1 cellular context compared by ENCODE assay signal in the genomic region with DNA sequence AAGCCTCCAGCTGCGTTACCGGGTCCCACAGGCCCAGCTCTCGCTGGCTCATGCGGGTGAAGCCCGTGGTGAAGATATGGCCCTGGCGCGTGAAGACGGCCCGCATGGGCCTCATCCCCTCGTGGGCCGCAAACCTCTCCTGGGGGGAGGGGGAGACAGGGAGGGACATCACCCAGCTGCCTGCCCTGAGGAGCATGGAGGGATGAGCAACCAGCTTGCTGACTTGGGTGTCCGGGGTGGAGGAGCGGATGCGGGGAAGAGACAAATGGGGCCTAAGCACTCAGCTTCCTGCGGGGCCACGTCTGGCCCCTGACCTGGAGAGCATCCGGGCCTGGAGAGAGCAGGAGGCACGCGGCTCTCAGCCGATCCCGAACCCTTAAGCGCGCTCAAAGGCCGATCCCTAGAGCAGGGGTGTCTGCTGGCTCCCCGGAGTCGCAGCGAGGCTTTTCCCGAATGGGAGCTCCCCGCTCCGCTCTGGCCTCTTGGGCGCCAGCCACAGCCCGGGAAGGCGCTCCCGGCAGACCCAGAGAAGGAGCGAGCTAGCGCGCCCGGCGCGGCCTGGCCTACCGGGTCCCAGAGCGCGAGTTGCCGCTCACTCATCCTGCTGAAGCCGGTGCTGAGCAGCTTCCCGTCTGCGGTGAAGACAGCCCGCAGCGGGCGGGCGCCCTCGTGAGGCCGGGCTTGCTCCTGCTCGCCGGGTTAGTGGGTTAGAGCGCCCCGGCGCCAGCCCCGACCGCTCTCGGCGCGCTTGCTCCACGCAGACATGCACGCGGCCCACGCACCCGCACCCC.
TF ChIP-seq lines count a peak whose summit lies in the region.

No MANE protein-coding gene starts in this region.

TF ChIP-seq in WTC11, 78 proteins besides CTCF, POLR2A, EP300 and RAD21 (continued from another document):
- TF ChIP-seq ATF6 (CRISPR knock-in tag; IDR thresholded peaks at IDR 0.05) (no peak), FOXP1 (CRISPR knock-in tag; IDR thresholded peaks at IDR 0.05; ENCODE audit: borderline replicate concordance) (0 out of 2 replicates have a peak, but pooled peaks have one; percentile 75), GABPB1 (CRISPR knock-in tag; IDR thresholded peaks at IDR 0.05) (0 out of 2 replicates have a peak, but pooled peaks have one; percentile 23), ERG (CRISPR knock-in tag; IDR thresholded peaks at IDR 0.05) (no peak; the same call in 1 of the 2 replicates), NFATC4 (CRISPR knock-in tag; IDR thresholded peaks at IDR 0.05) (no peak), CREB1 (CRISPR knock-in tag; IDR thresholded peaks at IDR 0.05) (no peak), ZNF281 (CRISPR knock-in tag; IDR thresholded peaks at IDR 0.05) (peak; percentile 2; the same call in 1 of the 2 replicates), ZSCAN18 (CRISPR knock-in tag; IDR thresholded peaks at IDR 0.05) (no peak), E2F5 (CRISPR knock-in tag; IDR thresholded peaks at IDR 0.05) (no peak; the same call in 1 of the 2 replicates), JUN (CRISPR knock-in tag; IDR thresholded peaks at IDR 0.05) (no peak)
- TF ChIP-seq, protein P1, sequence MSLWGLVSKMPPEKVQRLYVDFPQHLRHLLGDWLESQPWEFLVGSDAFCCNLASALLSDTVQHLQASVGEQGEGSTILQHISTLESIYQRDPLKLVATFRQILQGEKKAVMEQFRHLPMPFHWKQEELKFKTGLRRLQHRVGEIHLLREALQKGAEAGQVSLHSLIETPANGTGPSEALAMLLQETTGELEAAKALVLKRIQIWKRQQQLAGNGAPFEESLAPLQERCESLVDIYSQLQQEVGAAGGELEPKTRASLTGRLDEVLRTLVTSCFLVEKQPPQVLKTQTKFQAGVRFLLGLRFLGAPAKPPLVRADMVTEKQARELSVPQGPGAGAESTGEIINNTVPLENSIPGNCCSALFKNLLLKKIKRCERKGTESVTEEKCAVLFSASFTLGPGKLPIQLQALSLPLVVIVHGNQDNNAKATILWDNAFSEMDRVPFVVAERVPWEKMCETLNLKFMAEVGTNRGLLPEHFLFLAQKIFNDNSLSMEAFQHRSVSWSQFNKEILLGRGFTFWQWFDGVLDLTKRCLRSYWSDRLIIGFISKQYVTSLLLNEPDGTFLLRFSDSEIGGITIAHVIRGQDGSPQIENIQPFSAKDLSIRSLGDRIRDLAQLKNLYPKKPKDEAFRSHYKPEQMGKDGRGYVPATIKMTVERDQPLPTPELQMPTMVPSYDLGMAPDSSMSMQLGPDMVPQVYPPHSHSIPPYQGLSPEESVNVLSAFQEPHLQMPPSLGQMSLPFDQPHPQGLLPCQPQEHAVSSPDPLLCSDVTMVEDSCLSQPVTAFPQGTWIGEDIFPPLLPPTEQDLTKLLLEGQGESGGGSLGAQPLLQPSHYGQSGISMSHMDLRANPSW (CRISPR knock-in tag; conservative IDR thresholded peaks at IDR 0.05; ENCODE audit: low read depth) = no peak
- TF ChIP-seq, protein P2, sequence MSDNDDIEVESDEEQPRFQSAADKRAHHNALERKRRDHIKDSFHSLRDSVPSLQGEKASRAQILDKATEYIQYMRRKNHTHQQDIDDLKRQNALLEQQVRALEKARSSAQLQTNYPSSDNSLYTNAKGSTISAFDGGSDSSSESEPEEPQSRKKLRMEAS (CRISPR knock-in tag; IDR thresholded peaks at IDR 0.05) = peak; percentile 75
- TF ChIP-seq, protein P3, sequence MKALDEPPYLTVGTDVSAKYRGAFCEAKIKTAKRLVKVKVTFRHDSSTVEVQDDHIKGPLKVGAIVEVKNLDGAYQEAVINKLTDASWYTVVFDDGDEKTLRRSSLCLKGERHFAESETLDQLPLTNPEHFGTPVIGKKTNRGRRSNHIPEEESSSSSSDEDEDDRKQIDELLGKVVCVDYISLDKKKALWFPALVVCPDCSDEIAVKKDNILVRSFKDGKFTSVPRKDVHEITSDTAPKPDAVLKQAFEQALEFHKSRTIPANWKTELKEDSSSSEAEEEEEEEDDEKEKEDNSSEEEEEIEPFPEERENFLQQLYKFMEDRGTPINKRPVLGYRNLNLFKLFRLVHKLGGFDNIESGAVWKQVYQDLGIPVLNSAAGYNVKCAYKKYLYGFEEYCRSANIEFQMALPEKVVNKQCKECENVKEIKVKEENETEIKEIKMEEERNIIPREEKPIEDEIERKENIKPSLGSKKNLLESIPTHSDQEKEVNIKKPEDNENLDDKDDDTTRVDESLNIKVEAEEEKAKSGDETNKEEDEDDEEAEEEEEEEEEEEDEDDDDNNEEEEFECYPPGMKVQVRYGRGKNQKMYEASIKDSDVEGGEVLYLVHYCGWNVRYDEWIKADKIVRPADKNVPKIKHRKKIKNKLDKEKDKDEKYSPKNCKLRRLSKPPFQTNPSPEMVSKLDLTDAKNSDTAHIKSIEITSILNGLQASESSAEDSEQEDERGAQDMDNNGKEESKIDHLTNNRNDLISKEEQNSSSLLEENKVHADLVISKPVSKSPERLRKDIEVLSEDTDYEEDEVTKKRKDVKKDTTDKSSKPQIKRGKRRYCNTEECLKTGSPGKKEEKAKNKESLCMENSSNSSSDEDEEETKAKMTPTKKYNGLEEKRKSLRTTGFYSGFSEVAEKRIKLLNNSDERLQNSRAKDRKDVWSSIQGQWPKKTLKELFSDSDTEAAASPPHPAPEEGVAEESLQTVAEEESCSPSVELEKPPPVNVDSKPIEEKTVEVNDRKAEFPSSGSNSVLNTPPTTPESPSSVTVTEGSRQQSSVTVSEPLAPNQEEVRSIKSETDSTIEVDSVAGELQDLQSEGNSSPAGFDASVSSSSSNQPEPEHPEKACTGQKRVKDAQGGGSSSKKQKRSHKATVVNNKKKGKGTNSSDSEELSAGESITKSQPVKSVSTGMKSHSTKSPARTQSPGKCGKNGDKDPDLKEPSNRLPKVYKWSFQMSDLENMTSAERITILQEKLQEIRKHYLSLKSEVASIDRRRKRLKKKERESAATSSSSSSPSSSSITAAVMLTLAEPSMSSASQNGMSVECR (CRISPR knock-in tag; IDR thresholded peaks at IDR 0.05; ENCODE audit: borderline replicate concordance) = no peak
